Comparison of ENCODE assay signal across 9 cellular contexts in genomic region chr20:53827996-53828672, GRCh38.
DNase-seq lines count a peak whose midpoint lies in the region; ATAC-seq, FAIRE-seq and TF ChIP-seq lines count a peak whose summit lies in the region.
"Had no signal": no experiment of that assay in that cellular context is flagged by ENCODE, and none has a peak within 500 bp of the region (broad histone marks: within the 10 kb centered on the region; RNA-seq: fewer than 3 reads in every experiment).

No MANE protein-coding gene starts in this region.

- WGBS in stomach, 5 donors: 24 to 40% (median 31%) methylated on average over 7 of the region's 7 CpGs

- H2AFZ ChIP-seq in HCT116 (ENCODE audit: low read depth, low read length, poor library complexity, severe bottlenecking): peak overlapping the region; percentile 60

- no peak for TF ChIP-seq RAD21 in HCT116 (IDR thresholded peaks at IDR 0.05; ENCODE audit: low read depth)

- no peaks in the 10 kb centered on the region for H3K27me3 ChIP-seq in HCT116 (ENCODE audit: insufficient read depth, low read length)
- H3K27me3 ChIP-seq in iPS-18a (ENCODE audit: control insufficient read depth, insufficient read depth, low read length): no peaks in the 10 kb centered on the region
- no peaks in the 10 kb centered on the region for H3K27me3 ChIP-seq in stomach
- no peaks in the 10 kb centered on the region for H3K27me3 ChIP-seq in effector memory CD4-positive, alpha-beta T cell (replicated peaks; ENCODE audit: control insufficient read depth, insufficient read depth, low read length, poor library complexity, severe bottlenecking)

- peak overlapping the region; percentile 98 for H3K27ac Mint-ChIP-seq in activated naive CD8-positive, alpha-beta T cell treated with anti-CD3 and anti-CD28 coated beads for 36 hours

- peak overlapping the region; percentile 32 to 52 for H3K4me3 ChIP-seq in HCT116 (replicated peaks in 1 of 2; ENCODE audit: low read depth in 1 of 2, low read length in 2 of 2)
- peak overlapping the region; percentile 27 for H3K4me3 ChIP-seq in iPS-18a (ENCODE audit: low read length)
- peak overlapping the region in 2 of 4 donors; percentile 16 to 19 for H3K4me3 ChIP-seq in stomach
- no peak overlapping the region for H3K4me3 ChIP-seq in effector memory CD4-positive, alpha-beta T cell (ENCODE audit: insufficient read depth, low read depth, low read length, poor library complexity, severe bottlenecking)

- no peak for TF ChIP-seq EP300 in stomach (IDR thresholded peaks at IDR 0.05)

- ATAC-seq in HCT116: peak; percentile 7

- BruUV-seq in HCT116 (replicated peaks; lab: Mats Ljungman, UMichigan): no TSS peak

- intact Hi-C loops in HCT116 (cut with micrococcal nuclease) (no loop called here), stomach (cut with DNase I; ENCODE audit: low total_unique reads) (no loop called here)

- no peaks in the 10 kb centered on the region for H3K9me3 ChIP-seq in HCT116 (ENCODE audit: control insufficient read depth in 1 of 2, insufficient read depth in 1 of 2, low read depth in 1 of 2, low read length in 2 of 2)
- no peaks in the 10 kb centered on the region for H3K9me3 ChIP-seq in iPS-18a (ENCODE audit: control insufficient read depth, low read depth, low read length)
- no peaks in the 10 kb centered on the region for H3K9me3 ChIP-seq in stomach
- H3K9me3 ChIP-seq in effector memory CD4-positive, alpha-beta T cell (ENCODE audit: control insufficient read depth, low read length): no peaks in the 10 kb centered on the region

- TF ChIP-seq POLR2A in HCT116 (IDR thresholded peaks at IDR 0.05; ENCODE audit: borderline replicate concordance, extremely low read depth, insufficient read depth, insufficient read length): no peak
- no peak for TF ChIP-seq POLR2A in stomach (IDR thresholded peaks at IDR 0.05)

- CTCF ChIA-PET in HCT116 (lab: Charles Lee): no interaction called here

- RAD21 ChIA-PET in HCT116 (lab: Charles Lee; ENCODE audit: low non-redundant PET in 1 of 2, low total read pairs in 2 of 2, uncharacterized antibody in 2 of 2, unreplicated experiment in 2 of 2): interaction anchor here in 1 of 2 experiments (0.6 kb wide), 1 partner anchor 195 kb away, joined by 3 read pairs; no protein-coding TSS in a partner anchor

- no peak overlapping the region for H3K4me3 Mint-ChIP-seq in activated naive CD8-positive, alpha-beta T cell treated with anti-CD3 and anti-CD28 coated beads for 36 hours

- H3K4me2 ChIP-seq in HCT116 (ENCODE audit: low read length): peak overlapping the region; percentile 83

- H3K36me3 ChIP-seq in HCT116 (ENCODE audit: control insufficient read depth in 1 of 2, insufficient read depth in 2 of 2, low read length in 2 of 2): no peaks in the 10 kb centered on the region
- H3K36me3 ChIP-seq in iPS-18a (ENCODE audit: control insufficient read depth, low read depth, low read length): no peaks in the 10 kb centered on the region
- no peaks in the 10 kb centered on the region for H3K36me3 ChIP-seq in stomach
- no peaks in the 10 kb centered on the region for H3K36me3 ChIP-seq in effector memory CD4-positive, alpha-beta T cell (ENCODE audit: control insufficient read depth, insufficient read depth, low read length)

- H3K27me3 Mint-ChIP-seq in activated naive CD8-positive, alpha-beta T cell treated with anti-CD3 and anti-CD28 coated beads for 36 hours: no peaks in the 10 kb centered on the region

- H3K9me3 Mint-ChIP-seq in activated naive CD8-positive, alpha-beta T cell treated with anti-CD3 and anti-CD28 coated beads for 36 hours: peaks cover 9% of the 10 kb centered on the region

- POLR2A ChIA-PET in HCT116 (lab: Charles Lee): interaction anchor here (0.9 to 1.8 kb wide), 2 partner anchors 38 to 206 kb away, joined by 3 to 5 read pairs; no protein-coding TSS in a partner anchor

- H3K27ac ChIP-seq in HCT116 (ENCODE audit: low read depth, low read length): peak overlapping the region; percentile 97
- H3K27ac ChIP-seq in iPS-18a (ENCODE audit: low read length): no peak overlapping the region
- peak overlapping the region in 4 of 5 donors; percentile 56 to 86 (median 82) for H3K27ac ChIP-seq in stomach
- no peak overlapping the region for H3K27ac ChIP-seq in effector memory CD4-positive, alpha-beta T cell (ENCODE audit: insufficient read depth, low read length, poor library complexity, severe bottlenecking)

- H3K4me1 ChIP-seq in HCT116 (ENCODE audit: control insufficient read depth in 1 of 2, insufficient read depth in 2 of 2, low read length in 2 of 2) (peaks cover 33 to 44% of the 10 kb centered on the region in 2 experiments), iPS-18a (ENCODE audit: control insufficient read depth, low read depth, low read length) (peaks cover 32% of the 10 kb centered on the region), stomach (peaks cover 13 to 50% (median 27%) of the 10 kb centered on the region in 4 donors)
- H3K4me1 ChIP-seq in effector memory CD4-positive, alpha-beta T cell (ENCODE audit: control insufficient read depth, insufficient read depth, low read length, poor library complexity, severe bottlenecking): peaks cover 4% of the 10 kb centered on the region

- no peaks in the 10 kb centered on the region for H4K20me1 ChIP-seq in HCT116 (ENCODE audit: insufficient read depth)

- H3K36me3 Mint-ChIP-seq in activated naive CD8-positive, alpha-beta T cell treated with anti-CD3 and anti-CD28 coated beads for 36 hours: peaks cover 11% of the 10 kb centered on the region

- TF ChIP-seq CTCF in HCT116 (IDR thresholded peaks at IDR 0.05 in 2 of 3, conservative IDR thresholded peaks at IDR 0.05 in 1 of 3; ENCODE audit: borderline replicate concordance in 1 of 3, insufficient read depth in 1 of 3, low read depth in 2 of 3, low read length in 2 of 3): no peak
- TF ChIP-seq CTCF in stomach (IDR thresholded peaks at IDR 0.05): no peak

- no peaks in the 10 kb centered on the region for H3K79me2 ChIP-seq in HCT116 (ENCODE audit: insufficient read depth, low read length)

- H3K9me2 ChIP-seq in HCT116 (ENCODE audit: insufficient read depth): no peaks in the 10 kb centered on the region

- DNase-seq in HCT116 (ENCODE audit: low read depth, low spot score): peak; percentile 12
- DNase-seq in activated naive CD8-positive, alpha-beta T cell treated with anti-CD3 and anti-CD28 coated beads for 36 hours: no peak
- DNase-seq in stomach: no peak
- DNase-seq in AML-193 (lab: John Stamatoyannopoulos, UW): no peak
- DNase-seq in effector memory CD4-positive, alpha-beta T cell: no peak
- no peak for DNase-seq in pons (ENCODE audit: low spot score)

- H3K4me1 Mint-ChIP-seq in activated naive CD8-positive, alpha-beta T cell treated with anti-CD3 and anti-CD28 coated beads for 36 hours: peaks cover 42% of the 10 kb centered on the region

- H3K9ac ChIP-seq in HCT116 (ENCODE audit: low read length) (peak overlapping the region; percentile 82), iPS-18a (ENCODE audit: low read length) (no peak overlapping the region)

- peak; percentile 99 for FAIRE-seq in A204.1 (lab: Jason Lieb, UNC)
- FAIRE-seq: islet of Langerhans had no signal

TF ChIP-seq in HCT116, 20 proteins besides CTCF, POLR2A, EP300 and RAD21:
- no peak for TF ChIP-seq YY1 (IDR thresholded peaks at IDR 0.05; ENCODE audit: extremely low read depth, insufficient replicate concordance, low read depth, low read length)
- TF ChIP-seq CEBPB (IDR thresholded peaks at IDR 0.05; ENCODE audit: low read depth): no peak
- TF ChIP-seq JUND (IDR thresholded peaks at IDR 0.05): 0 out of 2 replicates have a peak, but pooled peaks have one; percentile 19

Comparison
In these comparisons a context has a peak if more than half of its experiments do, and no peak if none do; other contexts are left out.
1. H3K27ac ChIP-seq: peak in HCT116 (single experiment) and stomach (4 of 5); none in iPS-18a (single experiment) and effector memory CD4-positive, alpha-beta T cell (single experiment).